Comparison of ENCODE assay signal across 34 cellular contexts in the genomic region with DNA sequence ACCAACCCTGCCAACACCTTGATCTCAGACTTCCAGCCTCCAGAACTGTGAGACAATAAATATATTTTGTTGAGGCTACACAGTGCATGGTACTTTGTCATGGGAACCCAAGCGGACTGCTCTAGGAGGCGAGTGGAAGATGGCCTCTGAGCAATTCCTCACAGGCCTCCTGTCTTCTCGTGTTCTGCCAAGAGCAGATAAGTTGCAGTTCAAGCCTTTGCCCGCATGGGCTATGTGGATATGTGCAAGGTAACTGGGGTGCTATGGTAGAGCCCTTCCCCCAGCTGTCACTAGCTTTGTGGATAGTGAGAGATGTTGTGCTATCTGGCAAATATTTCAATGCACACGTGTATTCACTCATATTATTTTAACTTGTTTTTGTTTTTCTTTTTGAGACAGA.
"Had no signal": no experiment of that assay in that cellular context is flagged by ENCODE, and none has a peak within 500 bp of the region (broad histone marks: within the 10 kb centered on the region; RNA-seq: fewer than 3 reads in every experiment).

No MANE protein-coding gene starts in this region.

- H3K27me3 ChIP-seq: brain microvascular endothelial cell, cardiac muscle cell had no signal

- H3K9me3 Mint-ChIP-seq: activated CD4-positive, alpha-beta T cell treated with anti-CD3 and anti-CD28 coated beads, Interleukin-2, amount 10 ng/mL, durations not matched to agents 24 days and 14 days; activated CD8-positive, alpha-beta T cell treated with anti-CD3 and anti-CD28 coated beads for 36 hours; activated naive CD8-positive, alpha-beta T cell treated with anti-CD3 and anti-CD28 coated beads for 36 hours; activated T-cell treated with anti-CD3 and anti-CD28 coated beads, Interleukin-2, amount 50 U/mL, for 72 hours; activated T-helper 17 cell treated with anti-CD3 and anti-CD28 coated beads, Interleukin-2, amount 50 U/mL, for 72 hours; central memory CD8-positive, alpha-beta T cell had no signal

- H3K4me3 ChIP-seq: cardiac muscle cell, PC-9 had no signal

- H3K4me2 ChIP-seq: PC-9 had no signal

- H3K4me1 Mint-ChIP-seq: activated CD4-positive, alpha-beta T cell treated with anti-CD3 and anti-CD28 coated beads, Interleukin-2, amount 10 ng/mL, durations not matched to agents 24 days and 14 days; activated naive CD8-positive, alpha-beta T cell treated with anti-CD3 and anti-CD28 coated beads for 36 hours; activated T-helper 17 cell treated with anti-CD3 and anti-CD28 coated beads, Interleukin-2, amount 50 U/mL, for 72 hours; central memory CD8-positive, alpha-beta T cell had no signal

- H2AFZ ChIP-seq: PC-9 had no signal

- H3K27ac Mint-ChIP-seq: activated CD4-positive, alpha-beta T cell treated with anti-CD3 and anti-CD28 coated beads, Interleukin-2, amount 10 ng/mL, durations not matched to agents 24 days and 14 days; activated CD8-positive, alpha-beta T cell treated with anti-CD3 and anti-CD28 coated beads for 36 hours; activated naive CD8-positive, alpha-beta T cell treated with anti-CD3 and anti-CD28 coated beads for 36 hours; activated T-cell treated with anti-CD3 and anti-CD28 coated beads, Interleukin-2, amount 50 U/mL, for 72 hours; activated T-helper 17 cell treated with anti-CD3 and anti-CD28 coated beads, Interleukin-2, amount 50 U/mL, for 72 hours had no signal

- H3K27ac ChIP-seq: brain microvascular endothelial cell, cardiac muscle cell, PC-9, RWPE1 had no signal

- DNase-seq: activated CD4-positive, alpha-beta T cell treated with anti-CD3 and anti-CD28 coated beads, Interleukin-2, amount 10 ng/mL, durations not matched to agents 24 days and 14 days; activated CD4-positive, alpha-beta T cell treated with anti-CD3 and anti-CD28 coated beads, Interleukin-2, amount 50 U/mL, for 4 hours; activated CD8-positive, alpha-beta T cell treated with anti-CD3 and anti-CD28 coated beads for 36 hours; activated effector memory CD4-positive, alpha-beta T cell treated with anti-CD3 and anti-CD28 coated beads, Interleukin-2, amount 50 U/mL, for 16 hours; activated naive CD4-positive, alpha-beta T cell; activated naive CD4-positive, alpha-beta T cell treated with anti-CD3 and anti-CD28 coated beads, Interleukin-2, amount 50 U/mL, for 16 hours; activated naive CD8-positive, alpha-beta T cell treated with anti-CD3 and anti-CD28 coated beads for 36 hours; activated T-cell treated with anti-CD3 and anti-CD28 coated beads, Interleukin-2, amount 50 U/mL, for 1 hour; activated T-cell treated with anti-CD3 and anti-CD28 coated beads, Interleukin-2, amount 50 U/mL, for 72 hours; amniotic stem cell; aorta; brain microvascular endothelial cell; Karpas-422; NCI-H1105 treated with DMSO at 0.1 percent for 48 hours; NCI-H1436; NCI-H1694; NCI-H2029; NCI-H2171 treated with DMSO at 0.1 percent for 48 hours; NCI-H2227 treated with DMSO at 0.1 percent for 48 hours; NCI-H446; NCI-H510A treated with DMSO at 0.1 percent for 48 hours; NCI-H526 treated with DMSO at 0.1 percent for 48 hours; NCI-H774; NK-92 treated with Interleukin-12 subunit alpha and Interleukin-12 subunit beta, amount 100 ng/mL, for 24 hours; PC-9; SIG-M5; SW 1271; T-helper 1 cell; T-helper 2 cell; T-helper 9 cell had no signal

- H3K27me3 Mint-ChIP-seq: activated CD8-positive, alpha-beta T cell treated with anti-CD3 and anti-CD28 coated beads for 36 hours; activated naive CD8-positive, alpha-beta T cell treated with anti-CD3 and anti-CD28 coated beads for 36 hours; activated T-helper 17 cell treated with anti-CD3 and anti-CD28 coated beads, Interleukin-2, amount 50 U/mL, for 72 hours; central memory CD8-positive, alpha-beta T cell had no signal

- H3K4me3 Mint-ChIP-seq: activated CD4-positive, alpha-beta T cell treated with anti-CD3 and anti-CD28 coated beads, Interleukin-2, amount 10 ng/mL, durations not matched to agents 24 days and 14 days; activated CD8-positive, alpha-beta T cell treated with anti-CD3 and anti-CD28 coated beads for 36 hours; activated naive CD8-positive, alpha-beta T cell treated with anti-CD3 and anti-CD28 coated beads for 36 hours; activated T-cell treated with anti-CD3 and anti-CD28 coated beads, Interleukin-2, amount 50 U/mL, for 72 hours; activated T-helper 17 cell treated with anti-CD3 and anti-CD28 coated beads, Interleukin-2, amount 50 U/mL, for 72 hours; central memory CD8-positive, alpha-beta T cell had no signal

- H3K36me3 Mint-ChIP-seq: activated naive CD8-positive, alpha-beta T cell treated with anti-CD3 and anti-CD28 coated beads for 36 hours had no signal

- H3K36me3 ChIP-seq: brain microvascular endothelial cell, cardiac muscle cell had no signal
